ENCODE assay signal across 20 cellular contexts in the genomic region with DNA sequence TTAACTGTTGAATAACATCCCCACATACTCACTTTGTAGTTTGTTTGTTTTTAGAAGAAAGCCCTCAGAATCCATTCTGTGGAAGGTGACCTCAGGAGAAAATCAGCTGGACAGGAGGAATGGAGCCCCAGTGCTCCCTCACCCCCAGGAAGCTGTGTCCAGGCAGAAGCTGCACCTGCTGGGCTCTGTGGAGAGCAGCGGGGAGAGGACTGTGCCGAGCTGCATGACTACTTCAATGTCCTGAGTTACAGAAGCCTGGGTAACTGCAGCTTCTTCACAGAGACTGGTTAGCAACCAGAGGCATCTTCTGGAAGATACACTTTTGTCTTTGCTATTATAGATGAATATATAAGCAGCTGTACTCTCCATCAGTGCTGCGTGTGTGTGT. TPM values are rescaled to one million over a fixed set of nuclear protein-coding genes. Genes with fewer than 3 reads are reported as not detected.
A peak's percentile ranks its signal among the peaks of the same experiment; 100 is the strongest.
DNase-seq lines count a peak whose midpoint lies in the region; ATAC-seq and TF ChIP-seq lines count a peak whose summit lies in the region.
"Had no signal": no experiment of that assay in that cellular context is flagged by ENCODE, and none has a peak within 500 bp of the region (broad histone marks: within the 10 kb centered on the region; RNA-seq: fewer than 3 reads in every experiment).

No MANE protein-coding gene starts in this region.

- TF ChIP-seq CTCF in IMR-90 (conservative IDR thresholded peaks at IDR 0.05; ENCODE audit: low read depth, low read length), result no peak
- no peak for TF ChIP-seq CTCF in neural progenitor cell (IDR thresholded peaks at IDR 0.05)
- no peak for TF ChIP-seq CTCF in heart left ventricle (IDR thresholded peaks at IDR 0.05)
- no peak for TF ChIP-seq CTCF in MCF 10A (IDR thresholded peaks at IDR 0.05; ENCODE audit: unreplicated experiment)

- no peak overlapping the region for H3K14ac ChIP-seq in IMR-90 (replicated peaks; ENCODE audit: low read depth, low read length)

- H3K79me1 ChIP-seq in IMR-90 (ENCODE audit: low read depth in 1 of 2, low read length in 2 of 2), result no peaks in the 10 kb centered on the region

- H3K36me3 ChIP-seq in IMR-90 (ENCODE audit: control insufficient read depth, insufficient read depth, low read length), result no peaks in the 10 kb centered on the region
- no peaks in the 10 kb centered on the region for H3K36me3 ChIP-seq in neural progenitor cell
- H3K36me3 ChIP-seq in heart left ventricle, result no peaks in the 10 kb centered on the region
- H3K36me3 ChIP-seq: adrenal gland, cardiac muscle cell, left lung, sigmoid colon, vagina had no signal

- H3K4me3 ChIP-seq in IMR-90 (ENCODE audit: insufficient read depth, low read depth, low read length) (no peak overlapping the region), neural progenitor cell (no peak overlapping the region), heart left ventricle (no peak overlapping the region)
- H3K4me3 ChIP-seq: adrenal gland, cardiac muscle cell, left lung, sigmoid colon, SK-N-MC, vagina had no signal

- H3K18ac ChIP-seq in IMR-90 (ENCODE audit: low read depth, low read length), result no peak overlapping the region

- no peaks in the 10 kb centered on the region for H3F3A ChIP-seq in neural progenitor cell (ENCODE audit: low read depth)

- no peak overlapping the region for H3K23ac ChIP-seq in IMR-90 (ENCODE audit: low read depth, low read length)

- no peak overlapping the region for H4K5ac ChIP-seq in IMR-90 (ENCODE audit: low read depth, low read length)

- 80% methylated on average over 1 of the region's 3 CpGs; no CpG with 5 or more reads in 1 of the 2 experiments for WGBS in IMR-90 (ENCODE audit: extremely low coverage in 2 of 2, insufficient read length in 1 of 2), 2 experiments
- WGBS in heart left ventricle, 4 donors, result 64 to 86% (median 81%) methylated on average over 3 of the region's 3 CpGs

- H3K36me3 Mint-ChIP-seq in activated T-cell treated with anti-CD3 and anti-CD28 coated beads, Interleukin-2, amount 50 U/mL, for 4 hours (ENCODE audit: insufficient read depth), result peaks cover 21% of the 10 kb centered on the region
- peaks cover 23% of the 10 kb centered on the region for H3K36me3 Mint-ChIP-seq in activated T-helper 2 cell treated with anti-CD3 and anti-CD28 coated beads, Interferon-gamma antibody, Interleukin-2, Interleukin-4, amounts not matched to agents 10 μg/mL and 5 μg/mL and 100 μg/mL, durations not matched to agents 14 hours and 24 hours and 36 hours (ENCODE audit: low read depth)
- H3K36me3 Mint-ChIP-seq in neural progenitor cell, result no peaks in the 10 kb centered on the region
- H3K36me3 Mint-ChIP-seq in MCF 10A (ENCODE audit: insufficient read depth, unreplicated experiment), result no peaks in the 10 kb centered on the region

- no peak overlapping the region for H4K8ac ChIP-seq in IMR-90 (ENCODE audit: low read depth in 2 of 2, low read length in 2 of 2)

- BruUV-seq in IMR-90 (replicated peaks; lab: Mats Ljungman, UMichigan) (no TSS peak), MCF 10A (replicated peaks; lab: Mats Ljungman, UMichigan) (no TSS peak)

- no peak overlapping the region for H2BK20ac ChIP-seq in IMR-90 (ENCODE audit: low read depth, low read length)

- TF ChIP-seq POLR2A in IMR-90 (IDR thresholded peaks at IDR 0.05; ENCODE audit: low read depth, low read length) (no peak), heart left ventricle (IDR thresholded peaks at IDR 0.05) (no peak)

- H3K4ac ChIP-seq in IMR-90 (ENCODE audit: low read depth, low read length), result no peak overlapping the region

- no peak overlapping the region for H2AK9ac ChIP-seq in IMR-90 (replicated peaks; ENCODE audit: low read depth, low read length, poor library complexity)

- no peak overlapping the region for H3K4me2 ChIP-seq in IMR-90 (ENCODE audit: low read depth, low read length)
- H3K4me2 ChIP-seq in neural progenitor cell, result no peak overlapping the region

- POLR2A ChIA-PET in IMR-90 (lab: Charles Lee; ENCODE audit: unreplicated experiment) (no interaction called here), MCF 10A (lab: Yijun Ruan, JAX) (no interaction called here)

- ATAC-seq in activated T-cell treated with anti-CD3 and anti-CD28 coated beads, Interleukin-2, amount 50 U/mL, for 4 hours, result no peak
- peak; percentile 32; the same call in 1 of the 2 replicates for ATAC-seq in IMR-90 (ENCODE audit: low read depth)
- no peak for ATAC-seq in heart left ventricle
- ATAC-seq: esophagus mucosa, left lung had no signal

- H3K27ac ChIP-seq in IMR-90 (ENCODE audit: insufficient read depth, low read length), result no peak overlapping the region
- H3K27ac ChIP-seq in neural progenitor cell, result no peak overlapping the region
- peak overlapping the region in 1 of 12 donors; percentile 63 for H3K27ac ChIP-seq in heart left ventricle
- H3K27ac ChIP-seq: adrenal gland, cardiac muscle cell, left lung, sigmoid colon, SK-N-MC, vagina had no signal

- no peak overlapping the region for H3K9ac ChIP-seq in IMR-90 (ENCODE audit: low read depth, low read length)
- H3K9ac ChIP-seq in neural progenitor cell, result no peak overlapping the region

- intact Hi-C loops in IMR-90 (cut with micrococcal nuclease), result no loop called here
- intact Hi-C loops in activated T-helper 2 cell treated with anti-CD3 and anti-CD28 coated beads, Interferon-gamma antibody, Interleukin-2, Interleukin-4, amounts not matched to agents 10 μg/mL and 5 μg/mL and 100 μg/mL, durations not matched to agents 14 hours and 24 hours and 36 hours (cut with micrococcal nuclease), result loop anchor here (5.0 kb wide), 1 partner anchor 34 kb away; no protein-coding TSS in a partner anchor
- intact Hi-C loops in heart left ventricle (cut with DNase I), result no loop called here
- intact Hi-C loops in MCF 10A (cut with micrococcal nuclease), result no loop called here

- dilution Hi-C loops in IMR-90 (cut with HindIII; ENCODE audit: low sequenced_read_pairs, unreplicated experiment), result no loop called here

- peaks cover 60% of the 10 kb centered on the region for H3K4me1 Mint-ChIP-seq in activated T-cell treated with anti-CD3 and anti-CD28 coated beads, Interleukin-2, amount 50 U/mL, for 4 hours (ENCODE audit: low read depth)
- H3K4me1 Mint-ChIP-seq in activated T-helper 2 cell treated with anti-CD3 and anti-CD28 coated beads, Interferon-gamma antibody, Interleukin-2, Interleukin-4, amounts not matched to agents 10 μg/mL and 5 μg/mL and 100 μg/mL, durations not matched to agents 14 hours and 24 hours and 36 hours (ENCODE audit: low read depth), result peaks cover 36% of the 10 kb centered on the region
- H3K4me1 Mint-ChIP-seq in neural progenitor cell (no peaks in the 10 kb centered on the region), MCF 10A (ENCODE audit: insufficient read depth, unreplicated experiment) (no peaks in the 10 kb centered on the region)

- no peak overlapping the region for H3K56ac ChIP-seq in IMR-90 (ENCODE audit: extremely low read depth, insufficient read depth, low read length)

- H3K9me3 ChIP-seq in IMR-90 (ENCODE audit: control insufficient read depth, insufficient read depth, low read length) (no peaks in the 10 kb centered on the region), neural progenitor cell (ENCODE audit: low read depth) (no peaks in the 10 kb centered on the region), heart left ventricle (no peaks in the 10 kb centered on the region)
- H3K9me3 ChIP-seq: adrenal gland, left lung, sigmoid colon, vagina had no signal

- CTCF ChIA-PET in IMR-90 (lab: Yijun Ruan, JAX), result no interaction called here
- CTCF ChIA-PET in MCF 10A (lab: Yijun Ruan, JAX), result interaction anchor here (2.5 kb wide), 1 partner anchor 17 kb away, joined by 7 read pairs; no protein-coding TSS in a partner anchor

- no peak overlapping the region for H4K91ac ChIP-seq in IMR-90 (ENCODE audit: insufficient read depth, low read depth, low read length)

- H3K4me1 ChIP-seq in IMR-90 (ENCODE audit: control insufficient read depth, insufficient read depth, low read length), result no peaks in the 10 kb centered on the region
- H3K4me1 ChIP-seq in neural progenitor cell, result peaks cover 4% of the 10 kb centered on the region
- peaks cover 0 to 3% (median 0%) of the 10 kb centered on the region in 12 donors for H3K4me1 ChIP-seq in heart left ventricle
- H3K4me1 ChIP-seq: adrenal gland, left lung, sigmoid colon, vagina had no signal

- DNase-seq in activated T-cell treated with anti-CD3 and anti-CD28 coated beads, Interleukin-2, amount 50 U/mL, for 4 hours, result no peak
- DNase-seq in activated T-cell treated with anti-CD3 and anti-CD28 coated beads for 4 hours (no peak), IMR-90 (no peak), neural progenitor cell (ENCODE audit: low spot score) (no peak), heart left ventricle (no peak), MCF 10A (ENCODE audit: unreplicated experiment) (no peak), HUDEP-2 (lab: John Stamatoyannopoulos, UW; ENCODE audit: unreplicated experiment in 76 of 76) (no peak)
- no peak for DNase-seq in activated T-helper 2 cell treated with anti-CD3 and anti-CD28 coated beads, Interferon-gamma antibody, Interleukin-2, Interleukin-4, amounts not matched to agents 10 μg/mL and 5 μg/mL and 100 μg/mL, durations not matched to agents 14 hours and 24 hours and 36 hours (ENCODE audit: low spot score)
- DNase-seq: ACHN, adrenal gland, left lung, MV-4-11, NCI-H526 treated with DMSO at 0.1 percent for 48 hours, sigmoid colon, substantia nigra had no signal

- H2AFZ ChIP-seq in IMR-90 (replicated peaks; ENCODE audit: low read length, poor library complexity) (no peak overlapping the region), neural progenitor cell (replicated peaks) (peak overlapping the region; percentile 4)

- no peaks in the 10 kb centered on the region for H3K27me3 Mint-ChIP-seq in activated T-cell treated with anti-CD3 and anti-CD28 coated beads, Interleukin-2, amount 50 U/mL, for 4 hours (ENCODE audit: low read depth)
- H3K27me3 Mint-ChIP-seq in activated T-helper 2 cell treated with anti-CD3 and anti-CD28 coated beads, Interferon-gamma antibody, Interleukin-2, Interleukin-4, amounts not matched to agents 10 μg/mL and 5 μg/mL and 100 μg/mL, durations not matched to agents 14 hours and 24 hours and 36 hours (ENCODE audit: low read depth), result no peaks in the 10 kb centered on the region
- H3K27me3 Mint-ChIP-seq in neural progenitor cell (ENCODE audit: insufficient read depth, low read depth) (peaks cover 5% of the 10 kb centered on the region), MCF 10A (ENCODE audit: insufficient read depth, unreplicated experiment) (peaks cover 32% of the 10 kb centered on the region)

- H2AK5ac ChIP-seq in IMR-90 (ENCODE audit: low read depth, low read length), result no peak overlapping the region

- no peak overlapping the region for H2BK15ac ChIP-seq in IMR-90 (ENCODE audit: low read depth, low read length)

- TF ChIP-seq RAD21 in IMR-90 (IDR thresholded peaks at IDR 0.05; ENCODE audit: low read length), result no peak

- H3K27me3 ChIP-seq in IMR-90 (ENCODE audit: control insufficient read depth, insufficient read depth, low read length) (peaks cover 14% of the 10 kb centered on the region), neural progenitor cell (no peaks in the 10 kb centered on the region), heart left ventricle (no peaks in the 10 kb centered on the region)
- H3K27me3 ChIP-seq: adrenal gland, cardiac muscle cell, left lung, vagina had no signal

- H2BK120ac ChIP-seq in IMR-90 (ENCODE audit: low read depth, low read length), result no peak overlapping the region

- H3K4me3 Mint-ChIP-seq in activated T-cell treated with anti-CD3 and anti-CD28 coated beads, Interleukin-2, amount 50 U/mL, for 4 hours, result peak overlapping the region; percentile 58
- H3K4me3 Mint-ChIP-seq in activated T-helper 2 cell treated with anti-CD3 and anti-CD28 coated beads, Interferon-gamma antibody, Interleukin-2, Interleukin-4, amounts not matched to agents 10 μg/mL and 5 μg/mL and 100 μg/mL, durations not matched to agents 14 hours and 24 hours and 36 hours (ENCODE audit: low read depth), result no peak overlapping the region
- H3K4me3 Mint-ChIP-seq in neural progenitor cell (no peak overlapping the region), MCF 10A (ENCODE audit: unreplicated experiment) (no peak overlapping the region)

- in situ Hi-C loops in IMR-90 (cut with MboI; ENCODE audit: low sequenced_read_pairs), result no loop called here

- H3K27ac Mint-ChIP-seq in activated T-helper 2 cell treated with anti-CD3 and anti-CD28 coated beads, Interferon-gamma antibody, Interleukin-2, Interleukin-4, amounts not matched to agents 10 μg/mL and 5 μg/mL and 100 μg/mL, durations not matched to agents 14 hours and 24 hours and 36 hours, result peak overlapping the region; percentile 93
- H3K27ac Mint-ChIP-seq in neural progenitor cell (no peak overlapping the region), MCF 10A (ENCODE audit: low read depth, unreplicated experiment) (no peak overlapping the region)

- H3K9me1 ChIP-seq in IMR-90 (ENCODE audit: insufficient read depth, low read length), result no peaks in the 10 kb centered on the region; the same call in 1 of the 2 replicates

- no peaks in the 10 kb centered on the region for H3K79me2 ChIP-seq in neural progenitor cell (ENCODE audit: low read depth)

- H2BK5ac ChIP-seq in IMR-90 (ENCODE audit: low read depth, low read length, poor library complexity, severe bottlenecking), result no peak overlapping the region

- H4K20me1 ChIP-seq in IMR-90 (ENCODE audit: insufficient read depth, low read length) (no peaks in the 10 kb centered on the region), neural progenitor cell (ENCODE audit: low read depth) (no peaks in the 10 kb centered on the region)

- H3K9me3 Mint-ChIP-seq in activated T-cell treated with anti-CD3 and anti-CD28 coated beads, Interleukin-2, amount 50 U/mL, for 4 hours, result no peaks in the 10 kb centered on the region
- no peaks in the 10 kb centered on the region for H3K9me3 Mint-ChIP-seq in activated T-helper 2 cell treated with anti-CD3 and anti-CD28 coated beads, Interferon-gamma antibody, Interleukin-2, Interleukin-4, amounts not matched to agents 10 μg/mL and 5 μg/mL and 100 μg/mL, durations not matched to agents 14 hours and 24 hours and 36 hours
- no peaks in the 10 kb centered on the region for H3K9me3 Mint-ChIP-seq in neural progenitor cell
- no peaks in the 10 kb centered on the region for H3K9me3 Mint-ChIP-seq in MCF 10A (ENCODE audit: unreplicated experiment)

RNA-seq across cellular contexts. Expression of a gene that starts 14.0 kb away (rescaled TPM):
- 10 to 100 TPM; 16.7 to 22.6 (median 20.9) TPM for total RNA-seq in activated T-cell treated with anti-CD3 and anti-CD28 coated beads, Interleukin-2, amount 50 U/mL, for 4 hours
- total RNA-seq in IMR-90 (2012; rRNA removed), result not detected in 2 replicates
- not detected in 2 replicates for polyA plus RNA-seq in IMR-90 (2012; rRNA removed)
- polyA plus RNA-seq in IMR-90 (2012; cell fraction: cytosol; rRNA removed), result not detected in 2 replicates
- not detected in 2 replicates for polyA plus RNA-seq in IMR-90 (2012; cell fraction: nucleus; rRNA removed; ENCODE audit: low replicate concordance)
- total RNA-seq in activated T-helper 2 cell treated with anti-CD3 and anti-CD28 coated beads, Interferon-gamma antibody, Interleukin-2, Interleukin-4, amounts not matched to agents 10 μg/mL and 5 μg/mL and 100 μg/mL, durations not matched to agents 14 hours and 24 hours and 36 hours, result 6.3 and 6.7 TPM in 2 replicates
- not detected in 2 replicates for total RNA-seq in neural progenitor cell (ENCODE audit: low replicate concordance)
- total RNA-seq in heart left ventricle, result 1 to 10 TPM in 1 of 9 donors, under 1 TPM in 2, not detected in 6; 0.10 to 3.8 (median 0.77) TPM
- under 1 TPM in 1 of 2 donors, not detected in 1; 0.04 TPM for polyA plus RNA-seq in heart left ventricle
- not detected in 2 replicates for total RNA-seq in MCF 10A (2022)
- total RNA-seq: cardiac muscle cell, osteocyte had no signal
- polyA plus RNA-seq: cardiac muscle cell had no signal
